8 cellular contexts compared by ENCODE assay signal in genomic region chr1:16243936-16244649, GRCh38. TPM values are rescaled to one million over a fixed set of nuclear protein-coding genes. Genes with fewer than 3 reads are reported as not detected.
DNase-seq lines count a peak whose midpoint lies in the region; ATAC-seq, FAIRE-seq and TF ChIP-seq lines count a peak whose summit lies in the region.

No MANE protein-coding gene starts in this region.

- TF ChIP-seq CTCF in AG04449 (IDR thresholded peaks at IDR 0.05; ENCODE audit: insufficient read depth, low read length, missing control alignments), result peak; percentile 80
- TF ChIP-seq CTCF in WERI-Rb-1 (IDR thresholded peaks at IDR 0.05; ENCODE audit: low read depth, low read length), result peak; percentile 83
- TF ChIP-seq CTCF in kidney (IDR thresholded peaks at IDR 0.05; ENCODE audit: borderline replicate concordance, extremely low read depth, insufficient read depth), result peak; percentile 89

- H3K27me3 ChIP-seq in WERI-Rb-1 (ENCODE audit: insufficient read depth, low read depth, severe bottlenecking), result no peaks in the 10 kb centered on the region

- ATAC-seq in GM18907 (IDR thresholded peaks at IDR 0.05; ENCODE audit: unreplicated experiment), result no peak

- H3K4me3 ChIP-seq in AG04449 (ENCODE audit: low read depth, low read length) (no peak overlapping the region), WERI-Rb-1 (ENCODE audit: low read depth, low read length) (no peak overlapping the region), kidney (ENCODE audit: low read length in 2 of 2) (no peak overlapping the region)

- peak overlapping the region; percentile 36; the same call in 1 of the 2 replicates for H3K27ac ChIP-seq in WERI-Rb-1
- no peak overlapping the region for H3K27ac ChIP-seq in kidney (ENCODE audit: low read depth in 2 of 2, low read length in 2 of 2)

- peaks cover 7% of the 10 kb centered on the region; the same call in 1 of the 2 replicates for H3K36me3 ChIP-seq in WERI-Rb-1
- H3K36me3 ChIP-seq in kidney (ENCODE audit: control insufficient read depth in 1 of 2, insufficient read depth in 2 of 2, low read length in 2 of 2), result peaks cover 0 to 5% of the 10 kb centered on the region in 2 donors

- H3K9ac ChIP-seq in kidney (ENCODE audit: low read length in 2 of 2), result peak overlapping the region in 1 of 2 donors; percentile 9

- intact Hi-C loops in kidney (cut with DNase I), result loop anchor here (10.0 kb wide), 1 partner anchor 159 kb away; no protein-coding TSS in a partner anchor

- FAIRE-seq in kidney (lab: Jason Lieb, UNC), result peak; percentile 17

- peaks cover 9 to 10% of the 10 kb centered on the region in 2 donors for H3K4me1 ChIP-seq in kidney (ENCODE audit: control insufficient read depth in 1 of 2, insufficient read depth in 1 of 2, low read depth in 1 of 2, low read length in 2 of 2)

- POLR2A ChIA-PET in AG04449 (lab: Yijun Ruan, JAX), result no interaction called here

- no peaks in the 10 kb centered on the region for H3K9me3 ChIP-seq in WERI-Rb-1 (ENCODE audit: severe bottlenecking)
- no peaks in the 10 kb centered on the region for H3K9me3 ChIP-seq in kidney (ENCODE audit: control insufficient read depth in 1 of 2, low read length in 2 of 2)

- DNase-seq in AG04449 (ENCODE audit: low read depth, low spot score) (peak; percentile 36), GM19240 (ENCODE audit: insufficient read length, low spot score) (peak; percentile 58), NCI-H2227 (lab: John Stamatoyannopoulos, UW; ENCODE audit: unreplicated experiment) (peak; percentile 87), WERI-Rb-1 (peak; percentile 80), T47D (ENCODE audit: low read depth in 1 of 2, low spot score in 1 of 2) (peak; percentile 59 to 84), kidney (peak; percentile 86)
- DNase-seq in stimulated activated CD4-positive, alpha-beta T cell treated with anti-CD3 and anti-CD28 coated beads, Interleukin-1b, Interleukin-23, amount 100 ng/mL, for 24 hours (ENCODE audit: low read depth in 4 of 4, low spot score in 1 of 4), result peak; percentile 42 to 57 (median 52)

- in situ Hi-C loops in T47D (cut with HindIII; ENCODE audit: low pct_unique_long_range_greater_than_20kb, low sequenced_read_pairs), result no loop called here

- CTCF ChIA-PET in AG04449 (lab: Yijun Ruan, JAX), result interaction anchor here (0.8 to 17.7 kb wide), 25 partner anchors 9 to 175 kb away, joined by 3 to 319 read pairs (median 4); partner anchors contain the start of genes ARHGEF19 and FAM131C

RNA-seq across cellular contexts. Expression of gene CPLANE2, which starts 7.1 kb away (rescaled TPM):
- total RNA-seq in kidney, result 9.4 TPM
- polyA plus RNA-seq in kidney (ENCODE audit: insufficient read depth, low read depth, low replicate concordance), result 7.9 TPM

RNA-seq across cellular contexts. Expression of gene ARHGEF19, which starts 31.6 kb away (rescaled TPM):
- 8.2 TPM for total RNA-seq in kidney
- polyA plus RNA-seq in kidney (ENCODE audit: insufficient read depth, low read depth, low replicate concordance), result 3.5 TPM

Comparison
In these comparisons a context has a peak if more than half of its experiments do, and no peak if none do; other contexts are left out.
1. DNase-seq: peak in every context shown above with its lines; median percentile 87 in NCI-H2227; 86 in kidney; 80 in WERI-Rb-1; 72 in T47D; 58 in GM19240; 52 in stimulated activated CD4-positive, alpha-beta T cell treated with anti-CD3 and anti-CD28 coated beads, Interleukin-1b, Interleukin-23, amount 100 ng/mL, for 24 hours; 36 in AG04449.